11 cellular contexts compared by ENCODE assay signal in the genomic region with DNA sequence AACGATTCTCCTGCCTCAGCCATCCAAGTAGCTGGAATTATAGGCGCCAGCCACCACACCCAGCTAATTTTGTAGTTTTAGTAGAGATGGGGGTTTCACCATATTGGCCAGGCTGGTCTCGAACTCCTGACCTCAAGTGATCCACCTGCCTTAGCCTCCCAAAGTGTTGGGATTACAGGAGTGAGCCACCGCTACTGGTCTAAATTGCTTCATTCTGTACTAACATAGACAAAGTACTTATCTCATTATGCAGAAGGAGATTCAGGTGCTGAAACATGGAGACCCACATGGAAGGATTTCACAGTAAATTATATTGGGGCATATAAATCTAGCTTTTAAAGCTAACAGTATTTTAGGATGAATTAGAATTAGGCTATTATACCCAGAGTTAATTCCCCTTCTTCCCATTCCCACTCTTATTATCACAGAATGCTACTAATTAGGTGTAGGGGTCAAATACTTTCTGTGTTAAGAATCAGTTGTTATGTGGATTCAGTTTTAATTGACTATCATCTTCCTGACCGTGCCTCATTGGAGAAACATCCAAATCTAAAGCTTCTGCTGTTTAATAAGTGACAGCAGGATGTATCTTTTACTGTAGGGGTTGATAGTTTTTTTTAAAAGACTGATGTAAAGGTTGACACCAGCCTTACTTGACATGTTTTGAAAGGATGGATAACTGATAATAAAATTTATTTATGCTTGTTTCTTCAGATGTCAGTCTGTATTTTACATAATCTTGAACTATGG. TPM values are rescaled to one million over a fixed set of nuclear protein-coding genes. Genes with fewer than 3 reads are reported as not detected.
A peak's percentile ranks its signal among the peaks of the same experiment; 100 is the strongest.
DNase-seq lines count a peak whose midpoint lies in the region; ATAC-seq and TF ChIP-seq lines count a peak whose summit lies in the region.
"Had no signal": no experiment of that assay in that cellular context is flagged by ENCODE, and none has a peak within 500 bp of the region (broad histone marks: within the 10 kb centered on the region; RNA-seq: fewer than 3 reads in every experiment).

No MANE protein-coding gene starts in this region.

- H3K4me3 Mint-ChIP-seq in CD8-positive, alpha-beta T cell: peak overlapping the region; percentile 30
- H3K4me3 Mint-ChIP-seq in HFFc6: peak overlapping the region; percentile 95
- peak overlapping the region; percentile 94 for H3K4me3 Mint-ChIP-seq in activated naive CD8-positive, alpha-beta T cell treated with anti-CD3 and anti-CD28 coated beads, Interleukin-2, amount 50 U/mL, for 24 hours
- peak overlapping the region; percentile 88 for H3K4me3 Mint-ChIP-seq in natural killer cell treated with Interleukin-12 subunit alpha and Interleukin-12 subunit beta and Interleukin-15 and Interleukin-18, amount 100 ng/mL, for 72 hours

- H3K36me3 ChIP-seq in CD8-positive, alpha-beta T cell (ENCODE audit: insufficient read depth, low read length): no peaks in the 10 kb centered on the region
- H3K36me3 ChIP-seq in effector memory CD4-positive, alpha-beta T cell (ENCODE audit: control insufficient read depth, insufficient read depth, low read length): no peaks in the 10 kb centered on the region
- H3K36me3 ChIP-seq: gastroesophageal sphincter had no signal

- no peak overlapping the region for H3K27ac ChIP-seq in CD8-positive, alpha-beta T cell (ENCODE audit: low read depth, low read length)
- no peak overlapping the region for H3K27ac ChIP-seq in effector memory CD4-positive, alpha-beta T cell (ENCODE audit: insufficient read depth, low read length, poor library complexity, severe bottlenecking)

- no peak for ATAC-seq in CD8-positive, alpha-beta T cell
- no peak for ATAC-seq in activated naive CD8-positive, alpha-beta T cell treated with anti-CD3 and anti-CD28 coated beads, Interleukin-2, amount 50 U/mL, for 24 hours
- no peak for ATAC-seq in natural killer cell treated with Interleukin-12 subunit alpha and Interleukin-12 subunit beta and Interleukin-15 and Interleukin-18, amount 100 ng/mL, for 72 hours
- ATAC-seq: gastroesophageal sphincter had no signal

- no peak overlapping the region for H3K4me3 ChIP-seq in CD8-positive, alpha-beta T cell (ENCODE audit: low read depth, low read length)
- no peak overlapping the region for H3K4me3 ChIP-seq in effector memory CD4-positive, alpha-beta T cell (ENCODE audit: insufficient read depth, low read depth, low read length, poor library complexity, severe bottlenecking)

- H3K9me3 ChIP-seq in CD8-positive, alpha-beta T cell (ENCODE audit: low read length): no peaks in the 10 kb centered on the region
- no peaks in the 10 kb centered on the region for H3K9me3 ChIP-seq in effector memory CD4-positive, alpha-beta T cell (ENCODE audit: control insufficient read depth, low read length)
- H3K9me3 ChIP-seq: gastroesophageal sphincter had no signal

- peak overlapping the region; percentile 55 for H3K27ac Mint-ChIP-seq in CD8-positive, alpha-beta T cell
- H3K27ac Mint-ChIP-seq in HFFc6: peak overlapping the region; percentile 81
- no peak overlapping the region for H3K27ac Mint-ChIP-seq in activated naive CD8-positive, alpha-beta T cell treated with anti-CD3 and anti-CD28 coated beads, Interleukin-2, amount 50 U/mL, for 24 hours
- peak overlapping the region in 1 of 2 donors; percentile 3 for H3K27ac Mint-ChIP-seq in natural killer cell treated with Interleukin-12 subunit alpha and Interleukin-12 subunit beta and Interleukin-15 and Interleukin-18, amount 100 ng/mL, for 72 hours

- H3K9me3 Mint-ChIP-seq in CD8-positive, alpha-beta T cell: no peaks in the 10 kb centered on the region
- no peaks in the 10 kb centered on the region for H3K9me3 Mint-ChIP-seq in HFFc6
- no peaks in the 10 kb centered on the region for H3K9me3 Mint-ChIP-seq in activated naive CD8-positive, alpha-beta T cell treated with anti-CD3 and anti-CD28 coated beads, Interleukin-2, amount 50 U/mL, for 24 hours
- H3K9me3 Mint-ChIP-seq in natural killer cell treated with Interleukin-12 subunit alpha and Interleukin-12 subunit beta and Interleukin-15 and Interleukin-18, amount 100 ng/mL, for 72 hours: no peaks in the 10 kb centered on the region
- H3K9me3 Mint-ChIP-seq: mesothelial cell of epicardium had no signal

- no peaks in the 10 kb centered on the region for H3K27me3 ChIP-seq in CD8-positive, alpha-beta T cell (ENCODE audit: insufficient read depth, low read length)
- H3K27me3 ChIP-seq in effector memory CD4-positive, alpha-beta T cell (replicated peaks; ENCODE audit: control insufficient read depth, insufficient read depth, low read length, poor library complexity, severe bottlenecking): no peaks in the 10 kb centered on the region
- H3K27me3 ChIP-seq: gastroesophageal sphincter had no signal

- no peaks in the 10 kb centered on the region for H3K27me3 Mint-ChIP-seq in CD8-positive, alpha-beta T cell (ENCODE audit: low read depth)
- H3K27me3 Mint-ChIP-seq in HFFc6 (ENCODE audit: insufficient read depth): no peaks in the 10 kb centered on the region; the same call in 1 of the 2 replicates
- H3K27me3 Mint-ChIP-seq in activated naive CD8-positive, alpha-beta T cell treated with anti-CD3 and anti-CD28 coated beads, Interleukin-2, amount 50 U/mL, for 24 hours: no peaks in the 10 kb centered on the region
- H3K27me3 Mint-ChIP-seq in natural killer cell treated with Interleukin-12 subunit alpha and Interleukin-12 subunit beta and Interleukin-15 and Interleukin-18, amount 100 ng/mL, for 72 hours: no peaks in the 10 kb centered on the region

- POLR2A ChIA-PET in CD8-positive, alpha-beta T cell (lab: Charles Lee): interaction anchor here (0.7 to 3.4 kb wide), 5 partner anchors 12 to 69 kb away, joined by 3 to 30 read pairs (median 4); partner anchors contain the start of genes ADK and AP3M1

- CTCF ChIA-PET in CD8-positive, alpha-beta T cell (lab: Charles Lee): interaction anchor here (0.8 to 1.1 kb wide), 3 partner anchors 12 to 805 kb away, joined by 3 to 5 read pairs (median 5); partner anchors contain the start of genes ADK and AP3M1

- peaks cover 38% of the 10 kb centered on the region for H3K4me1 ChIP-seq in CD8-positive, alpha-beta T cell (ENCODE audit: insufficient read depth, low read length)
- peaks cover 11% of the 10 kb centered on the region for H3K4me1 ChIP-seq in effector memory CD4-positive, alpha-beta T cell (ENCODE audit: control insufficient read depth, insufficient read depth, low read length, poor library complexity, severe bottlenecking)

- peaks cover 50% of the 10 kb centered on the region for H3K4me1 Mint-ChIP-seq in CD8-positive, alpha-beta T cell (ENCODE audit: low read depth)
- H3K4me1 Mint-ChIP-seq in HFFc6 (ENCODE audit: low read depth): peaks cover 41% of the 10 kb centered on the region
- peaks cover 66% of the 10 kb centered on the region for H3K4me1 Mint-ChIP-seq in activated naive CD8-positive, alpha-beta T cell treated with anti-CD3 and anti-CD28 coated beads, Interleukin-2, amount 50 U/mL, for 24 hours
- H3K4me1 Mint-ChIP-seq in natural killer cell treated with Interleukin-12 subunit alpha and Interleukin-12 subunit beta and Interleukin-15 and Interleukin-18, amount 100 ng/mL, for 72 hours (ENCODE audit: low read depth in 2 of 2): peaks cover 22 to 35% of the 10 kb centered on the region in 2 donors

- peaks cover 7% of the 10 kb centered on the region for H3K36me3 Mint-ChIP-seq in CD8-positive, alpha-beta T cell
- H3K36me3 Mint-ChIP-seq in HFFc6 (ENCODE audit: low read depth): peaks cover 9% of the 10 kb centered on the region
- peaks cover 11% of the 10 kb centered on the region for H3K36me3 Mint-ChIP-seq in activated naive CD8-positive, alpha-beta T cell treated with anti-CD3 and anti-CD28 coated beads, Interleukin-2, amount 50 U/mL, for 24 hours (ENCODE audit: low read depth)
- H3K36me3 Mint-ChIP-seq in natural killer cell treated with Interleukin-12 subunit alpha and Interleukin-12 subunit beta and Interleukin-15 and Interleukin-18, amount 100 ng/mL, for 72 hours: no peaks in the 10 kb centered on the region
- H3K36me3 Mint-ChIP-seq: mesothelial cell of epicardium had no signal

- no peak for DNase-seq in CD8-positive, alpha-beta T cell
- DNase-seq in HFFc6 (no peak), MV-4-11 (lab: John Stamatoyannopoulos, UW) (no peak), NCI-H345 (lab: John Stamatoyannopoulos, UW) (no peak), GM13976 (ENCODE audit: low spot score) (no peak)
- DNase-seq in activated naive CD8-positive, alpha-beta T cell treated with anti-CD3 and anti-CD28 coated beads, Interleukin-2, amount 50 U/mL, for 24 hours: no peak
- DNase-seq in natural killer cell treated with Interleukin-12 subunit alpha and Interleukin-12 subunit beta and Interleukin-15 and Interleukin-18, amount 100 ng/mL, for 72 hours (ENCODE audit: low spot score): no peak
- no peak for DNase-seq in effector memory CD4-positive, alpha-beta T cell
- DNase-seq: small intestine had no signal

- intact Hi-C loops in CD8-positive, alpha-beta T cell (cut with DNase I, micrococcal nuclease): loop anchor here (5.0 to 10.0 kb wide), 5 partner anchors 34 to 934 kb away; partner anchors contain the start of genes KAT6B (in 1 of the 2), SAMD8 (in 1 of the 2) and VCL (in 1 of the 2)

- no peak for TF ChIP-seq CTCF in CD8-positive, alpha-beta T cell (IDR thresholded peaks at IDR 0.05)
- TF ChIP-seq CTCF in HFFc6 (IDR thresholded peaks at IDR 0.05) (no peak), GM13976 (IDR thresholded peaks at IDR 0.05; ENCODE audit: borderline replicate concordance, control extremely low read depth, extremely low read depth, insufficient read depth, missing control alignments) (no peak)

- in situ Hi-C loops in GM13976 (cut with MboI; ENCODE audit: low sequenced_read_pairs, unreplicated experiment): no loop called here

RNA-seq across cellular contexts. Expression of gene ADK, which starts 27.2 kb away (rescaled TPM):
- total RNA-seq in CD8-positive, alpha-beta T cell: 10 to 100 TPM; 20.7 to 21.8 TPM
- 10 to 100 TPM; 74.1 to 97.6 (median 86.0) TPM for total RNA-seq in HFFc6 (2021; fragmentation: NEBNext Ultra II Directional; extraction: Animal tissue kit (Norgen Biotek cat#: 25700))
- total RNA-seq in natural killer cell treated with Interleukin-12 subunit alpha and Interleukin-12 subunit beta and Interleukin-15 and Interleukin-18, amount 100 ng/mL, for 72 hours: 10 to 100 TPM; 18.9 to 49.5 TPM

RNA-seq across cellular contexts. Expression of gene AP3M1, which starts 27.6 kb away (rescaled TPM):
- 10 to 100 TPM; 18.7 to 22.8 TPM for total RNA-seq in CD8-positive, alpha-beta T cell
- total RNA-seq in HFFc6 (2021; fragmentation: NEBNext Ultra II Directional; extraction: Animal tissue kit (Norgen Biotek cat#: 25700)): 10 to 100 TPM; 41.4 to 51.5 (median 47.0) TPM
- total RNA-seq in natural killer cell treated with Interleukin-12 subunit alpha and Interleukin-12 subunit beta and Interleukin-15 and Interleukin-18, amount 100 ng/mL, for 72 hours: 10 to 100 TPM; 53.3 to 60.7 TPM

Comparison
In these comparisons a context has a peak if more than half of its experiments do, and no peak if none do; other contexts are left out.
1. H3K4me3 Mint-ChIP-seq: peak in every context shown above with its lines; median percentile 95 in HFFc6; 94 in activated naive CD8-positive, alpha-beta T cell treated with anti-CD3 and anti-CD28 coated beads, Interleukin-2, amount 50 U/mL, for 24 hours; 88 in natural killer cell treated with Interleukin-12 subunit alpha and Interleukin-12 subunit beta and Interleukin-15 and Interleukin-18, amount 100 ng/mL, for 72 hours; 30 in CD8-positive, alpha-beta T cell.